Comparison of ENCODE assay signal across 25 cellular contexts in the genomic region with DNA sequence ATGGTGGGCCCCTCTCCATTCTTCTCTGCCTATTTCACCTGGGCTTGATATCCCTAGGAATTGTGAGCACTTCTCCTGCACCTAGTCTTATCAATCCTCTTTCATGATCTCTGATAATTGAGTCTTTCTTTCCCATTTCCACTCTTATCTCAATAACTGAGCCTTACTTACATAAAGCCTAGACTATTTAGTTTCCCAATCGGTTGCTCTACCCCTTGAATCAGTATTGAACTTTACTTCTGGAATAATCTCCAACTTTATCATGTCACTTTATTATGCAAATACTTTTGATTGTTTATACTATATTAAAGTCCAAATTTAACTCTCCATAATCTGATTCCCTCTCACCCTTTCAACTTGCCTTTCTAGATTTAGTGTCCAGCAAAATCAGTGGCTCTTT.
"Had no signal": no experiment of that assay in that cellular context is flagged by ENCODE, and none has a peak within 500 bp of the region (broad histone marks: within the 10 kb centered on the region; RNA-seq: fewer than 3 reads in every experiment).

No MANE protein-coding gene starts in this region.

- H3K27me3 ChIP-seq: ovary, right atrium auricular region, stomach, testis, thyroid gland, transverse colon, upper lobe of left lung, vagina had no signal

- H3K36me3 ChIP-seq: left ventricle myocardium inferior, ovary, right atrium auricular region, stomach, thyroid gland, transverse colon, upper lobe of left lung, vagina had no signal

- H3K4me3 ChIP-seq: left ventricle myocardium inferior, lung, ovary, right atrium auricular region, skin epidermis, stomach, testis, thyroid gland, transverse colon, upper lobe of left lung, vagina had no signal

- H3K27me3 Mint-ChIP-seq: progenitor cell of endocrine pancreas; stimulated activated naive B cell treated with anti-CD40 and anti-IgM and Interleukin-4, amounts not matched to agents 10 μg/mL and 1 μg/mL and 100 μg/mL, for 72 hours had no signal

- H3K9me3 ChIP-seq: left ventricle myocardium inferior, ovary, right atrium auricular region, stomach, testis, thyroid gland, transverse colon, upper lobe of left lung, vagina had no signal

- H3K9me3 Mint-ChIP-seq: mesothelial cell of epicardium; naive thymus-derived CD4-positive, alpha-beta T cell; stimulated activated naive B cell treated with anti-CD40 and anti-IgM and Interleukin-4, amounts not matched to agents 10 μg/mL and 1 μg/mL and 100 μg/mL, for 72 hours had no signal

- DNase-seq: immature natural killer cell; kidney; left colon; left ventricle myocardium inferior; mesendoderm; naive thymus-derived CD4-positive, alpha-beta T cell; ovary; stimulated activated CD4-positive, alpha-beta T cell treated with anti-CD3 and anti-CD28 coated beads, Interleukin-12 subunit alpha, Interleukin-12 subunit beta, amount 100 ng/mL, for 4 hours; stimulated activated CD4-positive, alpha-beta T cell treated with anti-CD3 and anti-CD28 coated beads, Interleukin-15, amount 100 ng/mL, for 24 hours; stimulated activated CD4-positive, alpha-beta T cell treated with anti-CD3 and anti-CD28 coated beads, Interleukin-2, amount 100 ng/mL, for 24 hours; stimulated activated CD4-positive, alpha-beta T cell treated with anti-CD3 and anti-CD28 coated beads, Interleukin-4, amount 100 ng/mL, for 1 hour; stimulated activated naive B cell treated with anti-CD40 and anti-IgM and Interleukin-4, amounts not matched to agents 10 μg/mL and 1 μg/mL and 100 μg/mL, for 72 hours; stimulated activated naive CD8-positive, alpha-beta T cell treated with anti-CD3 and anti-CD28 coated beads, Interleukin-15, Interleukin-2, amounts not matched to agents 100 U/mL and 50 U/mL, for 24 hours; stomach; testis; thyroid gland; transverse colon had no signal

- ATAC-seq: left colon; naive thymus-derived CD4-positive, alpha-beta T cell; sciatic nerve; stimulated activated naive CD8-positive, alpha-beta T cell treated with anti-CD3 and anti-CD28 coated beads, Interleukin-15, Interleukin-2, amounts not matched to agents 100 U/mL and 50 U/mL, for 24 hours had no signal

- H3K27ac ChIP-seq: left ventricle myocardium inferior, ovary, right atrium auricular region, skin epidermis, stomach, testis, thyroid gland, transverse colon, upper lobe of left lung, vagina had no signal

- H3K27ac Mint-ChIP-seq: mesothelial cell of epicardium; progenitor cell of endocrine pancreas; stimulated activated naive B cell treated with anti-CD40 and anti-IgM and Interleukin-4, amounts not matched to agents 10 μg/mL and 1 μg/mL and 100 μg/mL, for 72 hours had no signal

- H3K4me3 Mint-ChIP-seq: mesothelial cell of epicardium; naive thymus-derived CD4-positive, alpha-beta T cell; stimulated activated naive B cell treated with anti-CD40 and anti-IgM and Interleukin-4, amounts not matched to agents 10 μg/mL and 1 μg/mL and 100 μg/mL, for 72 hours had no signal

- H3K36me3 Mint-ChIP-seq: mesothelial cell of epicardium; stimulated activated naive B cell treated with anti-CD40 and anti-IgM and Interleukin-4, amounts not matched to agents 10 μg/mL and 1 μg/mL and 100 μg/mL, for 72 hours had no signal

- FAIRE-seq: kidney had no signal

- H3K4me1 ChIP-seq: thyroid gland had no signal
